In genomic region chr7:27955011-27955410, GRCh38 we compare ENCODE assay signal across 30 cellular contexts.
"Had no signal": no experiment of that assay in that cellular context is flagged by ENCODE, and none has a peak within 500 bp of the region (broad histone marks: within the 10 kb centered on the region; RNA-seq: fewer than 3 reads in every experiment).

No MANE protein-coding gene starts in this region.

- H3K4me3 Mint-ChIP-seq: activated CD4-positive, alpha-beta T cell treated with anti-CD3 and anti-CD28 coated beads for 36 hours; activated CD4-positive, alpha-beta T cell treated with anti-CD3 and anti-CD28 coated beads, Interleukin-2, amount 10 ng/mL, durations not matched to agents 24 days and 14 days; activated CD8-positive, alpha-beta T cell treated with anti-CD3 and anti-CD28 coated beads for 36 hours; activated naive CD4-positive, alpha-beta T cell treated with anti-CD3 and anti-CD28 coated beads, Interleukin-2, amount 10 ng/mL, durations not matched to agents 7 days and 5 days; activated naive CD8-positive, alpha-beta T cell; activated T-helper 1 cell treated with anti-CD3 and anti-CD28 coated beads, Interleukin-12 subunit alpha, Interleukin-12 subunit beta, Interleukin-2, Interleukin-4 antibody, amounts not matched to agents 30 ng/mL and 10 ng/mL and 1 ng/mL, durations not matched to agents 14 hours and 24 hours and 36 hours; effector memory CD8-positive, alpha-beta T cell; T-helper 17 cell; T-helper 2 cell treated with Interferon-gamma antibody and Interleukin-4, amounts not matched to agents 5 μg/mL and 100 μg/mL, for 36 hours had no signal

- H3K9me3 ChIP-seq: body of pancreas, esophagus muscularis mucosa had no signal

- H3K9me3 Mint-ChIP-seq: activated CD4-positive, alpha-beta T cell treated with anti-CD3 and anti-CD28 coated beads, Interleukin-2, amount 10 ng/mL, durations not matched to agents 24 days and 14 days; activated CD8-positive, alpha-beta T cell treated with anti-CD3 and anti-CD28 coated beads for 36 hours; activated naive CD4-positive, alpha-beta T cell treated with anti-CD3 and anti-CD28 coated beads, Interleukin-2, amount 10 ng/mL, durations not matched to agents 7 days and 5 days; activated T-helper 1 cell treated with anti-CD3 and anti-CD28 coated beads, Interleukin-12 subunit alpha, Interleukin-12 subunit beta, Interleukin-2, Interleukin-4 antibody, amounts not matched to agents 30 ng/mL and 10 ng/mL and 1 ng/mL, durations not matched to agents 14 hours and 24 hours and 36 hours; activated T-helper 2 cell treated with anti-CD3 and anti-CD28 coated beads, Interferon-gamma antibody, Interleukin-2, Interleukin-4, amounts not matched to agents 10 μg/mL and 5 μg/mL and 100 μg/mL, durations not matched to agents 14 hours and 24 hours and 36 hours; effector memory CD8-positive, alpha-beta T cell; T-helper 2 cell treated with Interferon-gamma antibody and Interleukin-4, amounts not matched to agents 5 μg/mL and 100 μg/mL, for 36 hours had no signal

- H3K36me3 ChIP-seq: esophagus muscularis mucosa, WERI-Rb-1 had no signal

- ATAC-seq: activated CD4-positive, alpha-beta T cell treated with anti-CD3 and anti-CD28 coated beads for 36 hours; activated CD8-positive, alpha-beta T cell treated with anti-CD3 and anti-CD28 coated beads for 36 hours; body of pancreas; effector memory CD8-positive, alpha-beta T cell; T-helper 17 cell had no signal

- H3K27ac Mint-ChIP-seq: activated CD4-positive, alpha-beta T cell treated with anti-CD3 and anti-CD28 coated beads for 36 hours; activated CD4-positive, alpha-beta T cell treated with anti-CD3 and anti-CD28 coated beads, Interleukin-2, amount 10 ng/mL, durations not matched to agents 24 days and 14 days; activated CD8-positive, alpha-beta T cell treated with anti-CD3 and anti-CD28 coated beads for 36 hours; activated naive CD4-positive, alpha-beta T cell treated with anti-CD3 and anti-CD28 coated beads, Interleukin-2, amount 10 ng/mL, durations not matched to agents 7 days and 5 days; activated naive CD8-positive, alpha-beta T cell; activated T-helper 1 cell treated with anti-CD3 and anti-CD28 coated beads, Interleukin-12 subunit alpha, Interleukin-12 subunit beta, Interleukin-2, Interleukin-4 antibody, amounts not matched to agents 30 ng/mL and 10 ng/mL and 1 ng/mL, durations not matched to agents 14 hours and 24 hours and 36 hours; activated T-helper 2 cell treated with anti-CD3 and anti-CD28 coated beads, Interferon-gamma antibody, Interleukin-2, Interleukin-4, amounts not matched to agents 10 μg/mL and 5 μg/mL and 100 μg/mL, durations not matched to agents 14 hours and 24 hours and 36 hours; T-helper 17 cell; T-helper 2 cell treated with Interferon-gamma antibody and Interleukin-4, amounts not matched to agents 5 μg/mL and 100 μg/mL, for 36 hours had no signal

- H3K27me3 Mint-ChIP-seq: activated CD4-positive, alpha-beta T cell treated with anti-CD3 and anti-CD28 coated beads for 36 hours; activated CD4-positive, alpha-beta T cell treated with anti-CD3 and anti-CD28 coated beads, Interleukin-2, amount 10 ng/mL, durations not matched to agents 24 days and 14 days; activated CD8-positive, alpha-beta T cell treated with anti-CD3 and anti-CD28 coated beads for 36 hours; activated naive CD8-positive, alpha-beta T cell; effector memory CD8-positive, alpha-beta T cell; T-helper 17 cell had no signal

- H3K36me3 Mint-ChIP-seq: activated naive CD4-positive, alpha-beta T cell treated with anti-CD3 and anti-CD28 coated beads, Interleukin-2, amount 10 ng/mL, durations not matched to agents 7 days and 5 days had no signal

- DNase-seq: activated CD4-positive, alpha-beta T cell treated with anti-CD3 and anti-CD28 coated beads for 36 hours; activated CD4-positive, alpha-beta T cell treated with anti-CD3 and anti-CD28 coated beads, Interleukin-2, amount 10 ng/mL, durations not matched to agents 24 days and 14 days; activated CD4-positive, alpha-beta T cell treated with anti-CD3 and anti-CD28 coated beads, Interleukin-2, amount 50 U/mL, for 48 hours; activated CD4-positive, CD25-positive, alpha-beta regulatory T cell; activated CD4-positive, CD25-positive, alpha-beta regulatory T cell treated with anti-CD3 and anti-CD28 coated beads, Interleukin-2, amount 50 U/mL, for 72 hours; activated CD8-positive, alpha-beta memory T cell treated with anti-CD3 and anti-CD28 coated beads for 24 hours; activated CD8-positive, alpha-beta T cell treated with anti-CD3 and anti-CD28 coated beads for 36 hours; activated effector memory CD4-positive, alpha-beta T cell treated with anti-CD3 and anti-CD28 coated beads, Interleukin-2, amount 50 U/mL, for 16 hours; activated naive CD4-positive, alpha-beta T cell treated with anti-CD3 and anti-CD28 coated beads, Interleukin-2, amount 10 ng/mL, durations not matched to agents 7 days and 5 days; activated T-cell treated with anti-CD3 and anti-CD28 coated beads, Interleukin-2, amount 50 U/mL, for 48 hours; amniotic stem cell; anterior cingulate cortex; body of pancreas; caudate nucleus; cortex of kidney; dermis blood vessel endothelial cell; effector CD4-positive, alpha-beta T cell; effector memory CD8-positive, alpha-beta T cell; erythroblast; foreskin fibroblast; head of caudate nucleus; T-helper 1 cell; T-helper 17 cell; T1000; WERI-Rb-1 had no signal

- H3K27me3 ChIP-seq: body of pancreas, esophagus muscularis mucosa had no signal

- H3K27ac ChIP-seq: body of pancreas, esophagus muscularis mucosa, WERI-Rb-1 had no signal

- H3K4me3 ChIP-seq: body of pancreas, esophagus muscularis mucosa had no signal
